In the genomic region with DNA sequence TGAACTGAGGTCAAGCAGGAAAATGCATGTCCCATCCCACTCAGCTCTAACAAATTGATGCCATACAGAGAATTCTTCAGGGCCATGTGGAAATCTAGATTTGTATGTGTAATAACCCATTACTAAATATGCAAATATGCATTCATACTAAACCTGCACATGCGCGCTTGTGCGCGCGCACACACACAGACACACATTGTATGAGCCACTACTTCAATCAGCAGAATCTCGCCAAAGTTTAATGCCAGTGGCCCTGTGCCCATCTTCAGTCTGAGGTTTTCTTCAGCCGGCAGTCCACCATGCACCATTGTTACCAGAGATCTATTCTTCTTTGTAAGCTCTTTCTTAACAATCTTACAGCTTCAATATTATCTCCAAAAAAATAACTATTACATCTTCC, we compare ENCODE assay signal across 26 cellular contexts.
"Had no signal": no experiment of that assay in that cellular context is flagged by ENCODE, and none has a peak within 500 bp of the region (broad histone marks: within the 10 kb centered on the region; RNA-seq: fewer than 3 reads in every experiment).

No MANE protein-coding gene starts in this region.

- H3K27me3 ChIP-seq: adrenal gland, body of pancreas, colonic mucosa, right lobe of liver, upper lobe of left lung, vagina had no signal

- ATAC-seq: activated CD4-positive, alpha-beta T cell treated with anti-CD3 and anti-CD28 coated beads for 36 hours; activated CD8-positive, alpha-beta memory T cell treated with anti-CD3 and anti-CD28 coated beads, Interleukin-2, amount 10 ng/mL, durations not matched to agents 7 days and 5 days; activated CD8-positive, alpha-beta T cell treated with anti-CD3 and anti-CD28 coated beads, Interleukin-2, amount 10 ng/mL, durations not matched to agents 7 days and 5 days; activated T-cell treated with anti-CD3 and anti-CD28 coated beads, Interleukin-2, amount 50 U/mL, for 72 hours; body of pancreas; naive thymus-derived CD4-positive, alpha-beta T cell; right lobe of liver; stimulated activated naive CD8-positive, alpha-beta T cell treated with anti-CD3 and anti-CD28 coated beads, Interleukin-15, Interleukin-2, amounts not matched to agents 100 U/mL and 50 U/mL, for 24 hours had no signal

- H3K9me3 ChIP-seq: adrenal gland, body of pancreas, colonic mucosa, right lobe of liver, upper lobe of left lung, vagina had no signal

- H3K4me1 ChIP-seq: adrenal gland, colonic mucosa, right lobe of liver, upper lobe of left lung, vagina had no signal

- DNase-seq: activated B cell treated with CpG ODN at 0.5 μM for 24 hours; activated CD4-positive, alpha-beta T cell treated with anti-CD3 and anti-CD28 coated beads for 36 hours; activated CD8-positive, alpha-beta memory T cell treated with anti-CD3 and anti-CD28 coated beads, Interleukin-2, amount 10 ng/mL, durations not matched to agents 7 days and 5 days; activated CD8-positive, alpha-beta T cell treated with anti-CD3 and anti-CD28 coated beads, Interleukin-2, amount 10 ng/mL, durations not matched to agents 7 days and 5 days; activated effector memory CD4-positive, alpha-beta T cell treated with Interleukin-2 at 50 U/mL for 16 hours; activated naive CD4-positive, alpha-beta T cell treated with Interleukin-2 at 50 U/mL for 16 hours; activated naive CD8-positive, alpha-beta T cell treated with anti-CD3 and anti-CD28 coated beads for 36 hours; activated T-cell treated with anti-CD3 and anti-CD28 coated beads, Interleukin-2, amount 50 U/mL, for 72 hours; adrenal gland; aorta; body of pancreas; cerebellar nuclear complex; colonic mucosa; effector memory CD4-positive, alpha-beta T cell; left colon; mammary epithelial cell; naive thymus-derived CD4-positive, alpha-beta T cell; occipital lobe; right lobe of liver; stimulated activated CD4-positive, alpha-beta T cell treated with anti-CD3 and anti-CD28 coated beads, Interleukin-4, amount 100 ng/mL, for 1 hour; stimulated activated naive CD8-positive, alpha-beta T cell treated with anti-CD3 and anti-CD28 coated beads, Interleukin-15, Interleukin-2, amounts not matched to agents 100 U/mL and 50 U/mL, for 24 hours; T-helper 2 cell; upper lobe of left lung had no signal

- H3K36me3 ChIP-seq: adrenal gland, colonic mucosa, right lobe of liver, upper lobe of left lung, vagina had no signal

- FAIRE-seq: frontal cortex, keratinocyte had no signal

- H3K27ac ChIP-seq: adrenal gland, body of pancreas, colonic mucosa, right lobe of liver, upper lobe of left lung, vagina had no signal

- H3K4me3 ChIP-seq: adrenal gland, body of pancreas, colonic mucosa, right lobe of liver, upper lobe of left lung, vagina had no signal
